ENCODE assay signal across 26 cellular contexts in genomic region chr16:29916979-29917378, GRCh38. TPM values are rescaled to one million over a fixed set of nuclear protein-coding genes. Genes with fewer than 3 reads are reported as not detected.
"Had no signal": no experiment of that assay in that cellular context is flagged by ENCODE, and none has a peak within 500 bp of the region (broad histone marks: within the 10 kb centered on the region; RNA-seq: fewer than 3 reads in every experiment).

No MANE protein-coding gene starts in this region.

- H3K27ac ChIP-seq: coronary artery, esophagus muscularis mucosa, gastroesophageal sphincter, spleen, testis, vagina had no signal

- H3K9me3 Mint-ChIP-seq: activated naive CD4-positive, alpha-beta T cell treated with anti-CD3 and anti-CD28 coated beads, Interleukin-2, amount 10 ng/mL, durations not matched to agents 7 days and 5 days; activated T-cell treated with anti-CD3 and anti-CD28 coated beads, Interleukin-2, amount 50 U/mL, for 4 hours; activated T-helper 2 cell treated with anti-CD3 and anti-CD28 coated beads, Interferon-gamma antibody, Interleukin-2, Interleukin-4, amounts not matched to agents 10 μg/mL and 5 μg/mL and 100 μg/mL, durations not matched to agents 14 hours and 24 hours and 36 hours; mesothelial cell of epicardium; naive thymus-derived CD8-positive, alpha-beta T cell had no signal

- H3K27ac Mint-ChIP-seq: activated naive CD4-positive, alpha-beta T cell treated with anti-CD3 and anti-CD28 coated beads, Interleukin-2, amount 10 ng/mL, durations not matched to agents 7 days and 5 days; activated T-helper 2 cell treated with anti-CD3 and anti-CD28 coated beads, Interferon-gamma antibody, Interleukin-2, Interleukin-4, amounts not matched to agents 10 μg/mL and 5 μg/mL and 100 μg/mL, durations not matched to agents 14 hours and 24 hours and 36 hours; mesothelial cell of epicardium; progenitor cell of endocrine pancreas had no signal

- H3K4me1 Mint-ChIP-seq: activated naive CD4-positive, alpha-beta T cell treated with anti-CD3 and anti-CD28 coated beads, Interleukin-2, amount 10 ng/mL, durations not matched to agents 7 days and 5 days; mesothelial cell of epicardium had no signal

- H3K27me3 Mint-ChIP-seq: activated naive CD4-positive, alpha-beta T cell treated with anti-CD3 and anti-CD28 coated beads, Interleukin-2, amount 10 ng/mL, durations not matched to agents 7 days and 5 days; naive thymus-derived CD8-positive, alpha-beta T cell; progenitor cell of endocrine pancreas had no signal

- DNase-seq: activated CD4-positive, alpha-beta T cell treated with anti-CD3 and anti-CD28 coated beads for 1 hour; activated CD4-positive, alpha-beta T cell treated with anti-CD3 and anti-CD28 coated beads, Interleukin-2, amount 50 U/mL, for 1 hour; activated CD8-positive, alpha-beta memory T cell treated with anti-CD3 and anti-CD28 coated beads for 24 hours; activated CD8-positive, alpha-beta memory T cell treated with anti-CD3 and anti-CD28 coated beads, Interleukin-2, amount 50 U/mL, for 4 hours; activated naive CD4-positive, alpha-beta T cell treated with anti-CD3 and anti-CD28 coated beads, Interleukin-2, amount 10 ng/mL, durations not matched to agents 7 days and 5 days; activated T-cell treated with anti-CD3 and anti-CD28 coated beads, Interleukin-2, amount 50 U/mL, for 4 hours; amygdala; effector CD4-positive, alpha-beta T cell; head of caudate nucleus; hypothalamus; left ventricle myocardium superior; mammary epithelial cell; naive thymus-derived CD8-positive, alpha-beta T cell; retina; spleen; stimulated activated CD4-positive, alpha-beta T cell treated with anti-CD3 and anti-CD28 coated beads, Interleukin-4, amount 100 ng/mL, for 1 hour; stimulated activated naive CD4-positive, alpha-beta T cell; testis; trophoblast cell had no signal

- H3K27me3 ChIP-seq: esophagus muscularis mucosa, gastroesophageal sphincter, spleen, testis, vagina had no signal

- H3K4me3 Mint-ChIP-seq: activated naive CD4-positive, alpha-beta T cell treated with anti-CD3 and anti-CD28 coated beads, Interleukin-2, amount 10 ng/mL, durations not matched to agents 7 days and 5 days; activated T-cell treated with anti-CD3 and anti-CD28 coated beads, Interleukin-2, amount 50 U/mL, for 4 hours; mesothelial cell of epicardium; naive thymus-derived CD8-positive, alpha-beta T cell had no signal

- H3K4me1 ChIP-seq: esophagus muscularis mucosa, gastroesophageal sphincter, spleen, vagina had no signal

- ATAC-seq: activated T-cell treated with anti-CD3 and anti-CD28 coated beads, Interleukin-2, amount 50 U/mL, for 4 hours; gastroesophageal sphincter; left ventricle myocardium superior; naive thymus-derived CD8-positive, alpha-beta T cell had no signal

RNA-seq across cellular contexts. Expression of gene ASPHD1, which starts 16.7 kb away (rescaled TPM):
- total RNA-seq: naive thymus-derived CD8-positive, alpha-beta T cell; vagina had no signal
- polyA plus RNA-seq: naive thymus-derived CD8-positive, alpha-beta T cell had no signal

RNA-seq across cellular contexts. Expression of gene SEZ6L2, which starts 17.6 kb away (rescaled TPM):
- polyA plus RNA-seq: naive thymus-derived CD8-positive, alpha-beta T cell had no signal
